In the genomic region with DNA sequence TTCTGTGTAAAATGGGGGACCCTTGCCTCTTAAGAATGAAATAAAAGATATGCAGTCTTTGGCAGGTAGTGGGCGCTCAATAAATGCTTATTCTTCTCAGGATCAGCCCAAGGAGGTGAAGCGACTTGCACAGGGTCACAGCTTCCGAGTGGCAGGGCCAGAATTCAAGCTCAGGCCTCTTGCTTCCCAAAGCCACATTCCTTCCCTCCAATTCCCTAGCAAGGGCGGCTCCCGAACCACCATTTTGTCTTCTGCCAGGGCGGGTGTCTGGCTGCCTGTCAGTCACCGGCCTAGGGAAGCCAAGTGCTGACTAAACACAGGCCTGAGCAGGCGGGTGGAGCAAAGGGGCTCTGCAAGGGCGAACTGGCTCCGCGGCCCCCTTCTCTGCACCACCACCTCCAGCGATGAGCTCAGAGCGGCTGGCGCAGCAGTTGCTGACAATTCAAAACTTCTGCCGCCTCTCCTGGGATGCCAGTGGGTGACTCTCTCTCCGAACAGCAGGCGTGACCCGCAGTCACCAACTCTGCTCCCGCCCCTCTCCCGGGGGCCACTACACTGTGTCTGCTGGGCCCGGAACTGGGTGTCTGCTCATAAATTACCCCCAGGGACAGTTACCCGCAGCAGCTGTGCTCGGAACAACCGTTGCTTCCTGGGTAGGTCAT, we compare ENCODE assay signal across 8 cellular contexts. TPM values are rescaled to one million over a fixed set of nuclear protein-coding genes. Genes with fewer than 3 reads are reported as not detected.
DNase-seq lines count a peak whose midpoint lies in the region; ATAC-seq, FAIRE-seq and TF ChIP-seq lines count a peak whose summit lies in the region.

No MANE protein-coding gene starts in this region.

- no peak for TF ChIP-seq POLR2A in right lobe of liver (IDR thresholded peaks at IDR 0.05)

- no peak for FAIRE-seq in RCC 7860 (lab: Jason Lieb, UNC)

- H3K36me3 Mint-ChIP-seq in chondrocyte (ENCODE audit: low read depth), result peaks cover 9% of the 10 kb centered on the region

- no peak for DNase-seq in GM12864 (ENCODE audit: low read depth)
- no peak for DNase-seq in LNCaP clone FGC (ENCODE audit: low read depth)
- DNase-seq in chondrocyte (ENCODE audit: low spot score), result no peak
- DNase-seq in right lobe of liver, result peak in 2 of 3 donors; percentile 39 to 54
- DNase-seq in T-helper 1 cell, result no peak
- no peak for DNase-seq in RCC 7860 (ENCODE audit: low spot score)

- intact Hi-C loops in right lobe of liver (cut with DNase I), result loop anchor here (5.0 to 10.0 kb wide), 2 partner anchors 192 to 199 kb away; partner anchors contain the start of gene AHDC1 (in 1 of the 2)

- H3K27me3 Mint-ChIP-seq in chondrocyte (ENCODE audit: low read depth), result no peaks in the 10 kb centered on the region

- peaks cover 0 to 9% (median 0%) of the 10 kb centered on the region in 4 donors for H3K4me1 ChIP-seq in right lobe of liver
- peaks cover 24 to 80% (median 79%) of the 10 kb centered on the region in 5 donors for H3K4me1 ChIP-seq in subcutaneous abdominal adipose tissue (ENCODE audit: control insufficient read depth in 5 of 5, insufficient read depth in 5 of 5, low read length in 5 of 5)

- H3K27ac ChIP-seq in right lobe of liver (peak overlapping the region in 2 of 3 donors; percentile 18 to 43), subcutaneous abdominal adipose tissue (ENCODE audit: low read depth, low read length) (peak overlapping the region; percentile 88)

- no peaks in the 10 kb centered on the region for H3K9me3 ChIP-seq in right lobe of liver
- H3K9me3 ChIP-seq in subcutaneous abdominal adipose tissue (ENCODE audit: control insufficient read depth in 5 of 5, low read length in 5 of 5), result no peaks in the 10 kb centered on the region

- H3K27me3 ChIP-seq in right lobe of liver, result no peaks in the 10 kb centered on the region
- H3K27me3 ChIP-seq in subcutaneous abdominal adipose tissue (ENCODE audit: control insufficient read depth in 5 of 5, insufficient read depth in 4 of 5, low read length in 5 of 5), result no peaks in the 10 kb centered on the region

- H3K9me3 Mint-ChIP-seq in chondrocyte (ENCODE audit: low read depth), result no peaks in the 10 kb centered on the region

- ATAC-seq in right lobe of liver (peak; percentile 24 to 48 (median 34)), GM18519 (IDR thresholded peaks at IDR 0.05; ENCODE audit: low FRiP score, unreplicated experiment) (no peak)

- H3K4me3 ChIP-seq in GM12864 (ENCODE audit: low read depth, low read length) (no peak overlapping the region), LNCaP clone FGC (ENCODE audit: low read depth, low read length) (no peak overlapping the region), right lobe of liver (no peak overlapping the region), subcutaneous abdominal adipose tissue (ENCODE audit: low read depth in 1 of 5, low read length in 5 of 5) (peak overlapping the region in 4 of 5 donors; percentile 2 to 37 (median 16))

- H3K4me1 Mint-ChIP-seq in chondrocyte (ENCODE audit: low read depth), result peaks cover 47% of the 10 kb centered on the region

- H3K27ac Mint-ChIP-seq in chondrocyte (ENCODE audit: unreplicated experiment), result peak overlapping the region; percentile 90

- peaks cover 0 to 18% (median 10%) of the 10 kb centered on the region in 4 donors for H3K36me3 ChIP-seq in right lobe of liver
- peaks cover 0 to 22% (median 17%) of the 10 kb centered on the region in 5 donors for H3K36me3 ChIP-seq in subcutaneous abdominal adipose tissue (ENCODE audit: control insufficient read depth in 5 of 5, insufficient read depth in 5 of 5, low read length in 5 of 5)

- peak overlapping the region in 4 of 5 donors; percentile 31 to 66 (median 54) for H3K9ac ChIP-seq in subcutaneous abdominal adipose tissue (ENCODE audit: low read length in 5 of 5)

- 49% methylated on average over 12 of the region's 24 CpGs for WGBS in right lobe of liver (ENCODE audit: insufficient coverage, low coverage, low lambda C conversion rate, missing lambda C conversion rate)

- no peak overlapping the region for H3K4me3 Mint-ChIP-seq in chondrocyte (ENCODE audit: unreplicated experiment)

- peak; percentile 52 for TF ChIP-seq CTCF in GM12864 (IDR thresholded peaks at IDR 0.05; ENCODE audit: low read depth, low read length, missing control alignments)
- peak; percentile 14; the same call in 1 of the 2 replicates for TF ChIP-seq CTCF in LNCaP clone FGC (IDR thresholded peaks at IDR 0.05; ENCODE audit: control insufficient read depth, extremely low read depth, insufficient read depth)
- peak; percentile 62 for TF ChIP-seq CTCF in chondrocyte (IDR thresholded peaks at IDR 0.05)
- peak in 1 of 4 donors; percentile 8 for TF ChIP-seq CTCF in right lobe of liver (IDR thresholded peaks at IDR 0.05)

RNA-seq across cellular contexts. Expression of gene GPR3, which starts 10.8 kb away (rescaled TPM):
- 0.26 to 0.56 TPM (median 0.32 TPM) in 3 replicates for total RNA-seq in chondrocyte
- total RNA-seq in right lobe of liver, result under 1 TPM in 2 of 6 experiments, not detected in 4; 0.19 to 0.43 TPM

RNA-seq across cellular contexts. Expression of gene CD164L2, which starts 20.1 kb away (rescaled TPM):
- not detected in 3 replicates for total RNA-seq in chondrocyte
- under 1 TPM in 1 of 6 experiments, not detected in 5; 0.86 TPM for total RNA-seq in right lobe of liver

RNA-seq across cellular contexts. Expression of gene FCN3, which starts 28.6 kb away (rescaled TPM):
- total RNA-seq in chondrocyte (not detected in 3 replicates), right lobe of liver (100 to 1,000 TPM in 4 of 6 experiments, 10 to 100 TPM in 2; 81.6 to 213 (median 111) TPM)

RNA-seq across cellular contexts. Expression of gene MAP3K6, which starts 36.4 kb away (rescaled TPM):
- total RNA-seq in chondrocyte, result 42.0 to 54.0 TPM (median 50.3 TPM) in 3 replicates
- 10 to 100 TPM in 2 of 6 experiments, 1 to 10 TPM in 4; 4.3 to 14.9 (median 5.6) TPM for total RNA-seq in right lobe of liver

Comparison
In these comparisons a context has a peak if more than half of its experiments do, and no peak if none do; other contexts are left out.
1. DNase-seq: peak in right lobe of liver (2 of 3); none in GM12864 (single experiment), LNCaP clone FGC (single experiment), chondrocyte (single experiment), T-helper 1 cell (0 of 5) and RCC 7860 (single experiment).
2. H3K4me3 ChIP-seq: peak in subcutaneous abdominal adipose tissue (4 of 5); none in GM12864 (single experiment), LNCaP clone FGC (single experiment) and right lobe of liver (0 of 3).
3. RNA of gene FCN3, which starts 28.6 kb away (total RNA-seq): 81.6 to 213 TPM in right lobe of liver; not detected in chondrocyte; every median in the first group is over 10 times any median in the second.